11 cellular contexts compared by ENCODE assay signal in genomic region chr17:40095356-40095943, GRCh38. TPM values are rescaled to one million over a fixed set of nuclear protein-coding genes. Genes with fewer than 3 reads are reported as not detected.
DNase-seq lines count a peak whose midpoint lies in the region; ATAC-seq and TF ChIP-seq lines count a peak whose summit lies in the region.
"Had no signal": no experiment of that assay in that cellular context is flagged by ENCODE, and none has a peak within 500 bp of the region (broad histone marks: within the 10 kb centered on the region; RNA-seq: fewer than 3 reads in every experiment).

No MANE protein-coding gene starts in this region.

- peaks cover 65% of the 10 kb centered on the region for H3K4me1 Mint-ChIP-seq in central memory CD8-positive, alpha-beta T cell
- peaks cover 50 to 67% of the 10 kb centered on the region in 2 donors for H3K4me1 Mint-ChIP-seq in natural killer cell

- H3K27me3 Mint-ChIP-seq in central memory CD8-positive, alpha-beta T cell: no peaks in the 10 kb centered on the region
- no peaks in the 10 kb centered on the region for H3K27me3 Mint-ChIP-seq in natural killer cell (ENCODE audit: low read depth in 2 of 2)

- intact Hi-C loops in Right ventricle myocardium superior (cut with DNase I) (no loop called here), Right ventricle myocardium inferior (cut with DNase I) (no loop called here), natural killer cell (cut with micrococcal nuclease) (no loop called here), uterus (cut with DNase I; ENCODE audit: low total_unique reads) (no loop called here)

- peaks cover 37% of the 10 kb centered on the region for H3K36me3 Mint-ChIP-seq in central memory CD8-positive, alpha-beta T cell (ENCODE audit: insufficient read depth)
- no peaks in the 10 kb centered on the region for H3K36me3 Mint-ChIP-seq in natural killer cell

- H3K9me3 Mint-ChIP-seq in central memory CD8-positive, alpha-beta T cell: no peaks in the 10 kb centered on the region
- H3K9me3 Mint-ChIP-seq in natural killer cell: no peaks in the 10 kb centered on the region

- DNase-seq in Right ventricle myocardium superior (peak; percentile 53), Right ventricle myocardium inferior (ENCODE audit: missing footprints) (no peak), natural killer cell (no peak), uterus (peak in 1 of 2 donors; percentile 24), mesenteric fat pad (ENCODE audit: low spot score) (no peak), NCI-H2029 (lab: John Stamatoyannopoulos, UW) (no peak), hypothalamus (lab: John Stamatoyannopoulos, UW) (no peak)
- no peak for DNase-seq in central memory CD8-positive, alpha-beta T cell (ENCODE audit: low spot score in 2 of 2)
- DNase-seq: BE2C, kidney glomerular epithelial cell had no signal

- H3K36me3 ChIP-seq in uterus: no peaks in the 10 kb centered on the region

- TF ChIP-seq POLR2A in uterus (IDR thresholded peaks at IDR 0.05): no peak

- H3K27ac Mint-ChIP-seq in central memory CD8-positive, alpha-beta T cell (ENCODE audit: low read depth): peak overlapping the region; percentile 91
- peak overlapping the region; percentile 94 to 96 for H3K27ac Mint-ChIP-seq in natural killer cell

- peak overlapping the region; percentile 90 to 99 for H3K27ac ChIP-seq in uterus

- peak overlapping the region; percentile 90 for H3K4me3 Mint-ChIP-seq in central memory CD8-positive, alpha-beta T cell
- H3K4me3 Mint-ChIP-seq in natural killer cell: peak overlapping the region; percentile 88

- ATAC-seq in Right ventricle myocardium superior (ENCODE audit: poor library complexity) (no peak), Right ventricle myocardium inferior (no peak), natural killer cell (no peak)
- ATAC-seq in central memory CD8-positive, alpha-beta T cell (replicated peaks; ENCODE audit: extremely low read depth, poor library complexity, severe bottlenecking): no peak

- H3K27me3 ChIP-seq in uterus: no peaks in the 10 kb centered on the region
- H3K27me3 ChIP-seq: BE2C had no signal

- TF ChIP-seq CTCF in natural killer cell (IDR thresholded peaks at IDR 0.05): no peak
- TF ChIP-seq CTCF in uterus (IDR thresholded peaks at IDR 0.05): no peak

- no peak overlapping the region for H3K4me3 ChIP-seq in uterus
- H3K4me3 ChIP-seq: smooth muscle cell had no signal

- peaks cover 35 to 50% of the 10 kb centered on the region in 2 donors for H3K4me1 ChIP-seq in uterus

- H3K9me3 ChIP-seq in uterus: no peaks in the 10 kb centered on the region

RNA-seq across cellular contexts. Expression of gene NR1D1, which starts 4.9 kb away (rescaled TPM):
- total RNA-seq in Right ventricle myocardium superior (21.1 TPM), Right ventricle myocardium inferior (24.9 TPM), natural killer cell (10 to 100 TPM in 1 of 3 donors, 1 to 10 TPM in 2; 8.8 to 10.1 (median 9.9) TPM), uterus (10 to 100 TPM in 1 of 4 donors, 1 to 10 TPM in 3; 2.0 to 92.1 (median 4.7) TPM), mesenteric fat pad (15.5 TPM)

RNA-seq across cellular contexts. Expression of gene MSL1, which starts 26.3 kb away (rescaled TPM):
- total RNA-seq in Right ventricle myocardium superior: 46.8 TPM
- 51.4 TPM for total RNA-seq in Right ventricle myocardium inferior
- total RNA-seq in natural killer cell: 100 to 1,000 TPM in 2 of 3 donors, 10 to 100 TPM in 1; 99.0 to 124 (median 110) TPM
- 100 to 1,000 TPM in 1 of 4 donors, 10 to 100 TPM in 3; 51.0 to 151 (median 77.6) TPM for total RNA-seq in uterus
- 77.0 TPM for total RNA-seq in mesenteric fat pad

RNA-seq across cellular contexts. Expression of gene THRA, which starts 32.7 kb away (rescaled TPM):
- total RNA-seq in Right ventricle myocardium superior: 80.0 TPM
- 88.3 TPM for total RNA-seq in Right ventricle myocardium inferior
- total RNA-seq in natural killer cell: 10 to 100 TPM; 40.8 to 55.7 (median 42.3) TPM
- 100 to 1,000 TPM in 1 of 4 donors, 10 to 100 TPM in 3; 19.7 to 124 (median 63.1) TPM for total RNA-seq in uterus
- 74.7 TPM for total RNA-seq in mesenteric fat pad

RNA-seq across cellular contexts. Expression of gene MED24, which starts 41.2 kb away (rescaled TPM):
- 54.0 TPM for total RNA-seq in Right ventricle myocardium superior
- total RNA-seq in Right ventricle myocardium inferior: 53.9 TPM
- total RNA-seq in natural killer cell: 100 to 1,000 TPM; 115 to 141 (median 126) TPM
- total RNA-seq in uterus: 100 to 1,000 TPM in 1 of 4 donors, 10 to 100 TPM in 3; 17.6 to 111 (median 44.7) TPM
- total RNA-seq in mesenteric fat pad: 72.2 TPM

RNA-seq across cellular contexts. Expression of gene CASC3, which starts 44.9 kb away (rescaled TPM):
- total RNA-seq in Right ventricle myocardium superior: 45.9 TPM
- total RNA-seq in Right ventricle myocardium inferior: 49.1 TPM
- total RNA-seq in natural killer cell: 100 to 1,000 TPM; 178 to 213 (median 187) TPM
- total RNA-seq in uterus: 100 to 1,000 TPM in 2 of 4 donors, 10 to 100 TPM in 2; 33.2 to 166 (median 91.3) TPM
- 84.4 TPM for total RNA-seq in mesenteric fat pad
